16 cellular contexts compared by ENCODE assay signal in genomic region chr17:18986541-18987229, GRCh38. TPM values are rescaled to one million over a fixed set of nuclear protein-coding genes. Genes with fewer than 3 reads are reported as not detected.
DNase-seq lines count a peak whose midpoint lies in the region; ATAC-seq and TF ChIP-seq lines count a peak whose summit lies in the region.
"Had no signal": no experiment of that assay in that cellular context is flagged by ENCODE, and none has a peak within 500 bp of the region (broad histone marks: within the 10 kb centered on the region; RNA-seq: fewer than 3 reads in every experiment).

No MANE protein-coding gene starts in this region.

- no peak for TF ChIP-seq CTCF in Loucy (conservative IDR thresholded peaks at IDR 0.05; ENCODE audit: low read length)

- H3K9me3 ChIP-seq in right cardiac atrium (ENCODE audit: control insufficient read depth, low read length) (no peaks in the 10 kb centered on the region), Loucy (ENCODE audit: insufficient read depth, low read depth, low read length) (no peaks in the 10 kb centered on the region)
- H3K9me3 ChIP-seq: BE2C had no signal

- DNase-seq in right cardiac atrium (peak in 1 of 3 donors; percentile 51), Right ventricle myocardium superior (no peak), astrocyte of the hippocampus (ENCODE audit: low read depth, low spot score) (peak; percentile 54), NCI-H2107 (lab: John Stamatoyannopoulos, UW) (no peak), SHP77 (lab: John Stamatoyannopoulos, UW) (no peak), NOMO-1 treated with DMSO at 0.1 percent for 48 hours (lab: John Stamatoyannopoulos, UW; ENCODE audit: unreplicated experiment) (no peak)
- peak; percentile 35 for DNase-seq in stimulated activated naive CD8-positive, alpha-beta T cell treated with anti-CD3 and anti-CD28 coated beads, Interleukin-15, Interleukin-2, amounts not matched to agents 100 U/mL and 50 U/mL, for 24 hours
- DNase-seq: BE2C, EL, NCI-H1105 treated with DMSO at 0.1 percent for 48 hours, NCI-H1930, NCI-H524 treated with DMSO at 0.1 percent for 48 hours, OCI-M1, RPMI8226 had no signal

- no peak overlapping the region for H3K4me3 ChIP-seq in right cardiac atrium (ENCODE audit: low read length)
- H3K4me3 ChIP-seq in Loucy (ENCODE audit: low read length, poor library complexity, severe bottlenecking) = peak overlapping the region; percentile 46

- no peaks in the 10 kb centered on the region for H3F3A ChIP-seq in Loucy (ENCODE audit: low read depth)

- no peaks in the 10 kb centered on the region for H3K36me3 ChIP-seq in Loucy (ENCODE audit: insufficient read depth, low read length)
- H3K36me3 ChIP-seq: BE2C had no signal

- H3K4me2 ChIP-seq in Loucy (ENCODE audit: low read depth, low read length, poor library complexity, severe bottlenecking) = peak overlapping the region; percentile 76

- intact Hi-C loops in right cardiac atrium (cut with DNase I) (no loop called here), Right ventricle myocardium superior (cut with DNase I) (no loop called here)

- H3K79me2 ChIP-seq in Loucy (ENCODE audit: insufficient read depth, low read length) = no peaks in the 10 kb centered on the region

- 81% methylated on average over 21 of the region's 21 CpGs for WGBS in right cardiac atrium

- H4K20me1 ChIP-seq in Loucy (ENCODE audit: insufficient read depth, low read length, poor library complexity, severe bottlenecking) = no peaks in the 10 kb centered on the region

- no peaks in the 10 kb centered on the region for H3K27me3 ChIP-seq in right cardiac atrium (ENCODE audit: control insufficient read depth, insufficient read depth)
- peaks cover 8% of the 10 kb centered on the region for H3K27me3 ChIP-seq in Loucy (ENCODE audit: insufficient read depth, low read length, poor library complexity, severe bottlenecking)
- H3K27me3 ChIP-seq: BE2C had no signal

- H3K9ac ChIP-seq in Loucy (ENCODE audit: low read depth, low read length, poor library complexity, severe bottlenecking) = peak overlapping the region; percentile 46

- no peaks in the 10 kb centered on the region for H3K4me1 ChIP-seq in right cardiac atrium (ENCODE audit: control insufficient read depth, insufficient read depth, low read length)
- peaks cover 50% of the 10 kb centered on the region for H3K4me1 ChIP-seq in Loucy (ENCODE audit: insufficient read depth, low read length, poor library complexity, severe bottlenecking)
- H3K4me1 ChIP-seq: BE2C had no signal

- no peak overlapping the region for H2AFZ ChIP-seq in Loucy (ENCODE audit: low read length)

- H3K27ac ChIP-seq in right cardiac atrium (ENCODE audit: low read length) = peak overlapping the region; percentile 61

- H3K9me2 ChIP-seq in Loucy (replicated peaks; ENCODE audit: low read depth, low read length) = no peaks in the 10 kb centered on the region

- ATAC-seq in right cardiac atrium (no peak), Right ventricle myocardium superior (ENCODE audit: poor library complexity) (no peak)
- ATAC-seq in stimulated activated naive CD8-positive, alpha-beta T cell treated with anti-CD3 and anti-CD28 coated beads, Interleukin-15, Interleukin-2, amounts not matched to agents 100 U/mL and 50 U/mL, for 24 hours = no peak

RNA-seq across cellular contexts. Expression of gene FAM83G, which starts 17.9 kb away (rescaled TPM):
- total RNA-seq in right cardiac atrium (10 to 100 TPM; 27.7 to 40.2 (median 30.3) TPM), Right ventricle myocardium superior (1.9 TPM)
- 18.7 TPM for polyA plus RNA-seq in right cardiac atrium

RNA-seq across cellular contexts. Expression of gene SLC5A10, which starts 34.7 kb away (rescaled TPM):
- total RNA-seq in right cardiac atrium (1 to 10 TPM in 2 of 4 donors, under 1 TPM in 2; 0.17 to 2.3 (median 1.3) TPM), Right ventricle myocardium superior (not detected)
- polyA plus RNA-seq in right cardiac atrium = 0.61 TPM
- total RNA-seq: H4 had no signal

Comparison
In these comparisons a context has a peak if more than half of its experiments do, and no peak if none do; other contexts are left out.
1. DNase-seq: peak in astrocyte of the hippocampus (single experiment) and stimulated activated naive CD8-positive, alpha-beta T cell treated with anti-CD3 and anti-CD28 coated beads, Interleukin-15, Interleukin-2, amounts not matched to agents 100 U/mL and 50 U/mL, for 24 hours (single experiment); none in Right ventricle myocardium superior (single experiment), NCI-H2107 (single experiment), SHP77 (0 of 2) and NOMO-1 treated with DMSO at 0.1 percent for 48 hours (single experiment).